In genomic region chr6:88695936-88696335, GRCh38 we compare ENCODE assay signal across 29 cellular contexts.
"Had no signal": no experiment of that assay in that cellular context is flagged by ENCODE, and none has a peak within 500 bp of the region (broad histone marks: within the 10 kb centered on the region; RNA-seq: fewer than 3 reads in every experiment).

No MANE protein-coding gene starts in this region.

- H3K36me3 ChIP-seq: ascending aorta, cardiac muscle cell had no signal

- FAIRE-seq: bronchial epithelial cell, TTC549 had no signal

- ATAC-seq: activated CD8-positive, alpha-beta memory T cell treated with anti-CD3 and anti-CD28 coated beads, Interleukin-2, amount 10 ng/mL, durations not matched to agents 7 days and 5 days; activated CD8-positive, alpha-beta T cell treated with anti-CD3 and anti-CD28 coated beads, Interleukin-2, amount 10 ng/mL, durations not matched to agents 7 days and 5 days; activated naive CD8-positive, alpha-beta T cell treated with anti-CD3 and anti-CD28 coated beads, Interleukin-2, amount 50 U/mL, for 24 hours had no signal

- H3K4me1 ChIP-seq: ascending aorta had no signal

- DNase-seq: activated B cell treated with CpG ODN at 0.5 μM for 24 hours; activated CD4-positive, alpha-beta memory T cell treated with anti-CD3 and anti-CD28 coated beads, Interleukin-2, amount 10 ng/mL, durations not matched to agents 7 days and 5 days; activated CD4-positive, alpha-beta T cell treated with anti-CD3 and anti-CD28 coated beads for 4 hours; activated CD4-positive, alpha-beta T cell treated with anti-CD3 and anti-CD28 coated beads, Interleukin-2, amount 10 ng/mL, durations not matched to agents 7 days and 5 days; activated CD4-positive, alpha-beta T cell treated with anti-CD3 and anti-CD28 coated beads, Interleukin-2, amount 50 U/mL, for 48 hours; activated CD4-positive, CD25-positive, alpha-beta regulatory T cell treated with anti-CD3 and anti-CD28 coated beads, Interleukin-2, amount 50 U/mL, for 72 hours; activated CD8-positive, alpha-beta memory T cell treated with anti-CD3 and anti-CD28 coated beads for 24 hours; activated CD8-positive, alpha-beta memory T cell treated with anti-CD3 and anti-CD28 coated beads, Interleukin-2, amount 10 ng/mL, durations not matched to agents 7 days and 5 days; activated CD8-positive, alpha-beta memory T cell treated with anti-CD3 and anti-CD28 coated beads, Interleukin-2, amount 50 U/mL, for 48 hours; activated CD8-positive, alpha-beta T cell treated with anti-CD3 and anti-CD28 coated beads, Interleukin-2, amount 10 ng/mL, durations not matched to agents 7 days and 5 days; activated effector memory CD4-positive, alpha-beta T cell treated with Interleukin-2 at 50 U/mL for 16 hours; activated gamma-delta T cell; activated naive CD4-positive, alpha-beta T cell treated with anti-CD3 and anti-CD28 coated beads, Interleukin-2, amount 10 ng/mL, durations not matched to agents 7 days and 5 days; activated naive CD4-positive, alpha-beta T cell treated with Interleukin-2 at 50 U/mL for 16 hours; activated naive CD8-positive, alpha-beta T cell treated with anti-CD3 and anti-CD28 coated beads, Interleukin-2, amount 10 ng/mL, durations not matched to agents 7 days and 5 days; activated naive CD8-positive, alpha-beta T cell treated with anti-CD3 and anti-CD28 coated beads, Interleukin-2, amount 50 U/mL, for 24 hours; activated T-cell treated with anti-CD3 and anti-CD28 coated beads, Interleukin-2, amount 50 U/mL, for 24 hours; activated T-cell treated with anti-CD3 and anti-CD28 coated beads, Interleukin-2, amount 50 U/mL, for 48 hours; amygdala; anterior cingulate cortex; caudate nucleus; cerebellar nuclear complex; T-helper 2 cell; T-helper 9 cell had no signal

- H3K4me3 ChIP-seq: ascending aorta, cardiac muscle cell had no signal

- H3K27me3 ChIP-seq: ascending aorta, cardiac muscle cell had no signal

- H3K27ac ChIP-seq: ascending aorta, cardiac muscle cell, VCaP had no signal
